Comparison of ENCODE assay signal across 10 cellular contexts in the genomic region with DNA sequence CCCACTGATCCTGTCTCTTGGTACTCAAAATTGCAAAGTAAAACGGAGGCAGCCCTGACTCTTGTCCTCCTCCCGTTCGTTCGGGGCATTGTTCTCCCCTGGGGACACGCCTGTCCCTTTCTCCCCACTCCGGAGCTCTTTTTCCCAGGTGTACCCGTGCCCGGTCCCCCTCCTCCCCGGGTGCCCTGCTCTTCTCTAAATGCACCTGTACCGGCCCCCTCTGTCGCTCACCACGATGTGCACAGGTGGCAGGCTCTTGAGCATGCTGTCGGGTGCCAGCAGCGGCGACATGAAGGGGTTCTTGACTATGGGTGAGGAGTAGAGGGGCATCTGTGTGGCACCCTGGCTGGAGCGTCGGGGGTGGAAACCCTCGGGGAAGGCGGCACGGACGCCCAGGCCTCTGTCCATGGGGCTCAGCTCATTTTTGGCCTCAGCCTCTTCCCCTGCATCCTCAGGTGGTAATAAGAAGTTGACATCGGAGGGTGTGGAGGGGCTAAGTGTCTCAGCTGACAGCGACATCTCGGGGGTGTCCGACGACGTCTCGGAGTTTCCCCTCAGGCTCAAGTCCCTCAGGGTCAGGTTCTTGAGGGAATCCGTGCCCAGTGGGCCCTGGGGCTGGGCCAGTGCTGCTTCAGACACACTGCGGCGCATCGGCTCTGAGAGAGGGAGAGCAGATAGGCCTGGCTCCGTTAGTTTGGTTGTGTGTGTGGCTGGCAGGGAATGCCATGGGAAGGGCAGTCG. TPM values are rescaled to one million over a fixed set of nuclear protein-coding genes. Genes with fewer than 3 reads are reported as not detected.
DNase-seq lines count a peak whose midpoint lies in the region; ATAC-seq lines count a peak whose summit lies in the region.
"Had no signal": no experiment of that assay in that cellular context is flagged by ENCODE, and none has a peak within 500 bp of the region (broad histone marks: within the 10 kb centered on the region; RNA-seq: fewer than 3 reads in every experiment).

No MANE protein-coding gene starts in this region.

- H3K27ac Mint-ChIP-seq in natural killer cell treated with Interleukin-12 subunit alpha and Interleukin-12 subunit beta and Interleukin-15 and Interleukin-18, amount 100 ng/mL, for 72 hours = peak overlapping the region; percentile 47 to 48

- peaks cover 22 to 44% (median 34%) of the 10 kb centered on the region in 10 experiments for H3K4me1 ChIP-seq in BLaER1 treated with 17β-estradiol and CSF1 and Interleukin-3, amounts not matched to agents 10 nM and 100 nM

- no peaks in the 10 kb centered on the region for H3K9me3 Mint-ChIP-seq in natural killer cell treated with Interleukin-12 subunit alpha and Interleukin-12 subunit beta and Interleukin-15 and Interleukin-18, amount 100 ng/mL, for 72 hours

- H3K27me3 ChIP-seq in BLaER1 treated with 17β-estradiol and CSF1 and Interleukin-3, amounts not matched to agents 10 nM and 100 nM = no peaks in the 10 kb centered on the region

- peaks cover 18 to 27% of the 10 kb centered on the region in 2 donors for H3K4me1 Mint-ChIP-seq in natural killer cell treated with Interleukin-12 subunit alpha and Interleukin-12 subunit beta and Interleukin-15 and Interleukin-18, amount 100 ng/mL, for 72 hours (ENCODE audit: low read depth in 2 of 2)

- H3K36me3 ChIP-seq in BLaER1 treated with 17β-estradiol and CSF1 and Interleukin-3, amounts not matched to agents 10 nM and 100 nM = peaks cover 6 to 44% (median 37%) of the 10 kb centered on the region in 11 experiments; a peak in 17 of 22 replicates

- H3K4me3 ChIP-seq in BLaER1 treated with 17β-estradiol and CSF1 and Interleukin-3, amounts not matched to agents 10 nM and 100 nM = peak overlapping the region in 9 of 10 experiments; percentile 51 to 72 (median 61); a peak in 16 of 20 replicates
- peak overlapping the region; percentile 59 for H3K4me3 ChIP-seq in Jurkat, Clone E6-1 (ENCODE audit: low read length)

- peak overlapping the region; percentile 82 to 94 (median 90) for H3K4me2 ChIP-seq in BLaER1 treated with 17β-estradiol and CSF1 and Interleukin-3, amounts not matched to agents 10 nM and 100 nM

- no peaks in the 10 kb centered on the region for H3K36me3 Mint-ChIP-seq in natural killer cell treated with Interleukin-12 subunit alpha and Interleukin-12 subunit beta and Interleukin-15 and Interleukin-18, amount 100 ng/mL, for 72 hours

- peak overlapping the region; percentile 81 for H3K4me3 Mint-ChIP-seq in natural killer cell treated with Interleukin-12 subunit alpha and Interleukin-12 subunit beta and Interleukin-15 and Interleukin-18, amount 100 ng/mL, for 72 hours

- H3K27me3 Mint-ChIP-seq in natural killer cell treated with Interleukin-12 subunit alpha and Interleukin-12 subunit beta and Interleukin-15 and Interleukin-18, amount 100 ng/mL, for 72 hours = no peaks in the 10 kb centered on the region

- DNase-seq in Jurkat, Clone E6-1 (ENCODE audit: low read depth, low spot score) = no peak
- peak in 2 of 61 donors; percentile 23 to 41 for DNase-seq in caudate nucleus (lab: John Stamatoyannopoulos, UW)
- no peak for DNase-seq in natural killer cell treated with Interleukin-12 subunit alpha and Interleukin-12 subunit beta and Interleukin-15 and Interleukin-18, amount 100 ng/mL, for 72 hours (ENCODE audit: low spot score)
- DNase-seq in RKO (ENCODE audit: low spot score) = no peak

- ATAC-seq in natural killer cell treated with Interleukin-12 subunit alpha and Interleukin-12 subunit beta and Interleukin-15 and Interleukin-18, amount 100 ng/mL, for 72 hours = no peak
- no peak for ATAC-seq in HG03521 (IDR thresholded peaks at IDR 0.05; ENCODE audit: unreplicated experiment)
- no peak for ATAC-seq in GM21447 (IDR thresholded peaks at IDR 0.05; ENCODE audit: unreplicated experiment)
- no peak for ATAC-seq in HG03442 (IDR thresholded peaks at IDR 0.05; ENCODE audit: unreplicated experiment)

- no peaks in the 10 kb centered on the region for H3K9me3 ChIP-seq in BLaER1 treated with 17β-estradiol and CSF1 and Interleukin-3, amounts not matched to agents 10 nM and 100 nM (replicated peaks in 1 of 11)

- peaks cover 0 to 60% (median 16%) of the 10 kb centered on the region in 11 experiments; a peak in 13 of 22 replicates for H4K20me1 ChIP-seq in BLaER1 treated with 17β-estradiol and CSF1 and Interleukin-3, amounts not matched to agents 10 nM and 100 nM

- peak overlapping the region in 6 of 11 experiments; percentile 45 to 72 (median 56); a peak in 8 of 22 replicates for H3K27ac ChIP-seq in BLaER1 treated with 17β-estradiol and CSF1 and Interleukin-3, amounts not matched to agents 10 nM and 100 nM
- peak overlapping the region; percentile 70 for H3K27ac ChIP-seq in caudate nucleus (ENCODE audit: low read depth, low read length)
- H3K27ac ChIP-seq: epithelial cell of prostate had no signal

- peak overlapping the region; percentile 24 to 84 (median 71); a peak in 19 of 22 replicates for H3K9ac ChIP-seq in BLaER1 treated with 17β-estradiol and CSF1 and Interleukin-3, amounts not matched to agents 10 nM and 100 nM

RNA-seq across cellular contexts. Expression of a gene that starts 12.4 kb away (rescaled TPM):
- polyA plus RNA-seq in Jurkat, Clone E6-1 (2012; ENCODE audit: insufficient read depth, insufficient read length) = 7.0 TPM
- not detected for total RNA-seq in natural killer cell treated with Interleukin-12 subunit alpha and Interleukin-12 subunit beta and Interleukin-15 and Interleukin-18, amount 100 ng/mL, for 72 hours

RNA-seq across cellular contexts. Expression of a gene that starts 24.6 kb away (rescaled TPM):
- 14.7 TPM for polyA plus RNA-seq in Jurkat, Clone E6-1 (2012; ENCODE audit: insufficient read depth, insufficient read length)
- 10 to 100 TPM; 25.1 to 31.5 TPM for total RNA-seq in natural killer cell treated with Interleukin-12 subunit alpha and Interleukin-12 subunit beta and Interleukin-15 and Interleukin-18, amount 100 ng/mL, for 72 hours
- total RNA-seq: SK-MEL-5 had no signal

RNA-seq across cellular contexts. Expression of a gene that starts 40.2 kb away (rescaled TPM):
- not detected for polyA plus RNA-seq in Jurkat, Clone E6-1 (2012; ENCODE audit: insufficient read depth, insufficient read length)
- not detected for total RNA-seq in natural killer cell treated with Interleukin-12 subunit alpha and Interleukin-12 subunit beta and Interleukin-15 and Interleukin-18, amount 100 ng/mL, for 72 hours
